ENCODE assay signal across 11 cellular contexts in genomic region chr3:177351757-177352158, GRCh38.
DNase-seq lines count a peak whose midpoint lies in the region; ATAC-seq and TF ChIP-seq lines count a peak whose summit lies in the region.
"Had no signal": no experiment of that assay in that cellular context is flagged by ENCODE, and none has a peak within 500 bp of the region (broad histone marks: within the 10 kb centered on the region; RNA-seq: fewer than 3 reads in every experiment).

No MANE protein-coding gene starts in this region.

- H3K4me3 Mint-ChIP-seq in T-helper 17 cell: no peak overlapping the region
- H3K4me3 Mint-ChIP-seq: CD14-positive monocyte had no signal

- peak overlapping the region; percentile 22 for H3K27ac Mint-ChIP-seq in T-helper 17 cell
- H3K27ac Mint-ChIP-seq: CD14-positive monocyte had no signal

- 92 to 93% methylated on average over 3 of the region's 3 CpGs for WGBS in heart right ventricle, 2 donors

- no peak for TF ChIP-seq CTCF in heart right ventricle (IDR thresholded peaks at IDR 0.05)

- H3K4me1 ChIP-seq in heart right ventricle: peaks cover 3 to 23% (median 13%) of the 10 kb centered on the region in 9 donors

- H3K36me3 ChIP-seq in heart right ventricle: no peaks in the 10 kb centered on the region
- H3K36me3 ChIP-seq: esophagus squamous epithelium had no signal

- peak; percentile 12 for DNase-seq in COR-L47 (lab: John Stamatoyannopoulos, UW)
- peak; percentile 44 for DNase-seq in GM19238 (ENCODE audit: insufficient read length, low spot score)
- no peak for DNase-seq in T-helper 17 cell
- no peak for DNase-seq in NCI-H1930 (lab: John Stamatoyannopoulos, UW)
- DNase-seq in effector CD8-positive, alpha-beta T cell (lab: John Stamatoyannopoulos, UW): no peak
- DNase-seq in heart right ventricle: no peak
- no peak for DNase-seq in HuH-7 (ENCODE audit: low spot score)
- DNase-seq: esophagus squamous epithelium had no signal

- H3K4me3 ChIP-seq in heart right ventricle: no peak overlapping the region
- H3K4me3 ChIP-seq: esophagus squamous epithelium had no signal

- H3K9me3 ChIP-seq in T-helper 17 cell (ENCODE audit: control insufficient read depth, low read length, poor library complexity, severe bottlenecking): no peaks in the 10 kb centered on the region
- no peaks in the 10 kb centered on the region for H3K9me3 ChIP-seq in heart right ventricle
- H3K9me3 ChIP-seq: esophagus squamous epithelium had no signal

- intact Hi-C loops in heart right ventricle (cut with DNase I): loop anchor here in 3 of 10 donors (10.0 kb wide), 3 partner anchors 227 to 307 kb away; no protein-coding TSS in a partner anchor

- peaks cover 14% of the 10 kb centered on the region for H3K4me1 Mint-ChIP-seq in T-helper 17 cell

- H3K36me3 Mint-ChIP-seq in T-helper 17 cell (ENCODE audit: low read depth): no peaks in the 10 kb centered on the region
- H3K36me3 Mint-ChIP-seq: CD14-positive monocyte had no signal

- no peaks in the 10 kb centered on the region for H3K27me3 Mint-ChIP-seq in T-helper 17 cell

- peak; percentile 96 for ATAC-seq in HG02943 (IDR thresholded peaks at IDR 0.05; ENCODE audit: low read depth, unreplicated experiment)
- peak; percentile 75 for ATAC-seq in T-helper 17 cell
- no peak for ATAC-seq in heart right ventricle

- no peak overlapping the region for H3K27ac ChIP-seq in heart right ventricle
- H3K27ac ChIP-seq: HL-60 had no signal

- H3K27me3 ChIP-seq in heart right ventricle: no peaks in the 10 kb centered on the region
- H3K27me3 ChIP-seq: esophagus squamous epithelium had no signal

Comparison
In these comparisons a context has a peak if more than half of its experiments do, and no peak if none do; other contexts are left out.
1. DNase-seq: peak in COR-L47 (single experiment) and GM19238 (single experiment); none in T-helper 17 cell (0 of 3), NCI-H1930 (0 of 2), effector CD8-positive, alpha-beta T cell (single experiment), heart right ventricle (0 of 2) and HuH-7 (single experiment).
2. ATAC-seq: peak in HG02943 (single experiment) and T-helper 17 cell (single experiment); none in heart right ventricle (0 of 8).